9 cellular contexts compared by ENCODE assay signal in the genomic region with DNA sequence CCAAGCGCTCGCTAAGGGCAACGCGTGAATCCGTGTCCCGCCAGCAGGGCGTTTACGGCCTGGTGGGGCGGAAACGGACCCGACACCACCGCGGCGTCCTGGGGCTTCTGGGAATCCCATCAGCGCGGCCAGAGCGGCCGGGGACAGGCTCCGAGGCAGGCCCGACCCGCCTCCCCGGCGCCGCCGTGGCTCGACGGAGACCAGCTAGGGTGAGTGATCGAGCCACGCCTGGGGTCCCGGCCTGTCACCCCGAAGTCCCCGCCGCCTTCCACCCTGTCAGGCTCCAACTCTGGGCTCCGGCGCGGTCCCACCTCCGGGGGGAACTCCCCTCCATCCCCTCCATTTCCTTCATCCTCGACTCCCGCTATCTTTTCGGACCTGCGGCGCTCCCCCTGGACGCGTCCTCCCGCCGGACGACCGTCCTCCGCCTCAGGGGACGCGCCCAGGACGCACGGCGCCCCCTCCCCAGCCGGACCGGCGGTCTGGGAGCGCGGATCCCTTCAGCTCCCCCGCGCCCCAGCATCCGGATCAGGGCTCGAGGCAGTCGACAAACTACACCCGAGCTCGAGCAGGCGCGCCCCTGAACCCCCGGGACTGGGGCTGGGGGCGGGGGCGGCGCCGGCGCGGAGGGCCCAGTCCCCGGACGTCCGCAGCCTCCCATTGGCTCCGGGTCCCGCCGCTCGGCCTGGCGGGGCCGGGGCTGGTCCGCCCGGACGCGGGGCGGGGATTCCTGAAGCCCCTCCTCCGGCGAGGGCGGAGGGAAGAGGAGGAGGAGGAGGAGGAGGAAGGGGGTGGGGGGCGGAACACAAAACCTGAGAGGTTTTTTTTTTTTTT. TPM values are rescaled to one million over a fixed set of nuclear protein-coding genes. Genes with fewer than 3 reads are reported as not detected.
DNase-seq lines count a peak whose midpoint lies in the region; ATAC-seq, FAIRE-seq and TF ChIP-seq lines count a peak whose summit lies in the region.
"Had no signal": no experiment of that assay in that cellular context is flagged by ENCODE, and none has a peak within 500 bp of the region (broad histone marks: within the 10 kb centered on the region; RNA-seq: fewer than 3 reads in every experiment).

No MANE protein-coding gene starts in this region.

- TSS peak; percentile 93 for BruUV-seq in HepG2 (replicated peaks; lab: Mats Ljungman, UMichigan)

- H3K9me3 ChIP-seq in BE2C = no peaks in the 10 kb centered on the region
- H3K9me3 ChIP-seq in HepG2 (ENCODE audit: low read length) = no peaks in the 10 kb centered on the region

- H3K9ac ChIP-seq in HepG2 (ENCODE audit: insufficient read depth, low read depth, low read length) = peak overlapping the region; percentile 91

- no peak overlapping the region for H2AFZ ChIP-seq in HepG2 (ENCODE audit: low read length)

- H3K27me3 ChIP-seq in BE2C (no peaks in the 10 kb centered on the region), HepG2 (ENCODE audit: control insufficient read depth in 1 of 2, insufficient read depth in 2 of 2, low read length in 2 of 2) (no peaks in the 10 kb centered on the region; a peak in 2 of 5 replicates)

- TF ChIP-seq POLR2A in GM19193 (IDR thresholded peaks at IDR 0.05; ENCODE audit: extremely low read depth, insufficient read depth, insufficient read length) (peak; percentile 79), HepG2 (IDR thresholded peaks at IDR 0.05; ENCODE audit: insufficient read depth in 1 of 2, low read depth in 2 of 2, low read length in 2 of 2) (peak; percentile 61 to 78; a peak in 3 of 4 replicates)

- H3K4me1 ChIP-seq in BE2C (no peaks in the 10 kb centered on the region; the same call in 1 of the 2 replicates), HepG2 (ENCODE audit: insufficient read depth, low read length) (peaks cover 24% of the 10 kb centered on the region)

- H3K79me2 ChIP-seq in HepG2 (ENCODE audit: insufficient read depth, low read length) = peaks cover 26% of the 10 kb centered on the region

- H3K36me3 ChIP-seq in BE2C = no peaks in the 10 kb centered on the region
- no peaks in the 10 kb centered on the region; a peak in 1 of 5 replicates for H3K36me3 ChIP-seq in HepG2 (replicated peaks in 1 of 2; ENCODE audit: control insufficient read depth in 1 of 2, insufficient read depth in 2 of 2, low read length in 2 of 2)

- 0 out of 2 replicates have a peak, but pooled peaks have one; percentile 50 for TF ChIP-seq RAD21 in HepG2 (CRISPR knock-in tag; IDR thresholded peaks at IDR 0.05)

- peak overlapping the region; percentile 80 for H3K4me3 Mint-ChIP-seq in activated CD4-positive, alpha-beta T cell treated with anti-CD3 and anti-CD28 coated beads, Interleukin-2, amount 10 ng/mL, durations not matched to agents 7 days and 5 days

- DNase-seq in BE2C (peak; percentile 96), NCI-H510A treated with DMSO at 0.1 percent for 48 hours (lab: John Stamatoyannopoulos, UW) (peak; percentile 58), coronary artery (ENCODE audit: low spot score) (peak; percentile 93), HepG2 (ENCODE audit: low spot score) (peak; percentile 82)
- peak; percentile 95 for DNase-seq in activated CD4-positive, alpha-beta T cell treated with anti-CD3 and anti-CD28 coated beads, Interleukin-2, amount 10 ng/mL, durations not matched to agents 7 days and 5 days
- peak; percentile 97 for DNase-seq in stimulated activated CD4-positive, alpha-beta T cell treated with anti-CD3 and anti-CD28 coated beads, Interleukin-2, amount 100 ng/mL, for 48 hours

- no peak for FAIRE-seq in HepG2 (lab: Jason Lieb, UNC)
- FAIRE-seq: TTC549 had no signal

- in situ Hi-C loops in HepG2 (cut with HindIII; ENCODE audit: extremely low pct_ligation_motif_present, low pct_unique_long_range_greater_than_20kb) = loop anchor here (10.0 kb wide), 1 partner anchor 87 kb away; no protein-coding TSS in a partner anchor

- ATAC-seq in HG03432 (IDR thresholded peaks at IDR 0.05; ENCODE audit: unreplicated experiment) (peak; percentile 81), HepG2 (peak; percentile 91)

- peaks cover 5% of the 10 kb centered on the region; the same call in 1 of the 2 replicates for H4K20me1 ChIP-seq in HepG2 (ENCODE audit: insufficient read depth, low read length)

- intact Hi-C loops in HepG2 (cut with micrococcal nuclease; ENCODE audit: unreplicated experiment) = loop anchor here (1.0 to 5.0 kb wide), 2 partner anchors 90 to 91 kb away; partner anchors contain the start of gene NAPA

- H3K9me3 Mint-ChIP-seq in activated CD4-positive, alpha-beta T cell treated with anti-CD3 and anti-CD28 coated beads, Interleukin-2, amount 10 ng/mL, durations not matched to agents 7 days and 5 days = no peaks in the 10 kb centered on the region

- H3K4me2 ChIP-seq in HepG2 (ENCODE audit: low read depth, low read length) = peak overlapping the region; percentile 70

- H3K27me3 Mint-ChIP-seq in activated CD4-positive, alpha-beta T cell treated with anti-CD3 and anti-CD28 coated beads, Interleukin-2, amount 10 ng/mL, durations not matched to agents 7 days and 5 days = no peaks in the 10 kb centered on the region

- no peak; the same call in 1 of the 2 replicates for TF ChIP-seq CTCF in BE2C (IDR thresholded peaks at IDR 0.05; ENCODE audit: low read depth, low read length)
- TF ChIP-seq CTCF in coronary artery (IDR thresholded peaks at IDR 0.05) = no peak
- no peak; the same call in none of the 2 replicates for TF ChIP-seq CTCF in HepG2 (CRISPR knock-in tag; IDR thresholded peaks at IDR 0.05)

- 2% methylated on average over 32 of the region's 93 CpGs for WGBS in HepG2 (ENCODE audit: low lambda C conversion rate)

- CTCF ChIA-PET in activated CD4-positive, alpha-beta T cell treated with anti-CD3 and anti-CD28 coated beads, Interleukin-2, amount 10 ng/mL, durations not matched to agents 7 days and 5 days (lab: Charles Lee) = interaction anchor here (1.7 kb wide), 1 partner anchor 93 kb away, joined by 3 read pairs; the partner anchor contains the start of gene NAPA
- CTCF ChIA-PET in HepG2 (lab: Yijun Ruan, JAX; ENCODE audit: low intra/inter-chr PET ratio, low total read pairs) = no interaction called here

- H3K4me3 ChIP-seq in BE2C (ENCODE audit: low read depth, low read length) (peak overlapping the region; percentile 88), coronary artery (peak overlapping the region; percentile 100), HepG2 (replicated peaks in 1 of 3; ENCODE audit: insufficient read depth in 1 of 3, low read depth in 2 of 3, low read length in 3 of 3) (peak overlapping the region; percentile 90 to 97 (median 94))

- POLR2A ChIA-PET in activated CD4-positive, alpha-beta T cell treated with anti-CD3 and anti-CD28 coated beads, Interleukin-2, amount 10 ng/mL, durations not matched to agents 7 days and 5 days (lab: Charles Lee) = interaction anchor here (0.7 to 1.0 kb wide), 2 partner anchors 92 to 93 kb away, joined by 3 to 4 read pairs; no protein-coding TSS in a partner anchor
- POLR2A ChIA-PET in HepG2 (lab: Yijun Ruan, JAX) = interaction anchor here (1.1 to 1.6 kb wide), 2 partner anchors 8 to 40 kb away, joined by 7 to 8 read pairs; no protein-coding TSS in a partner anchor

- TF ChIP-seq EP300 in HepG2 (IDR thresholded peaks at IDR 0.05; ENCODE audit: low read depth in 2 of 2, low read length in 2 of 2) (no peak), HepG2 (CRISPR knock-in tag; IDR thresholded peaks at IDR 0.05; ENCODE audit: borderline replicate concordance) (0 out of 2 replicates have a peak, but pooled peaks have one; percentile 48)

- peaks cover 31% of the 10 kb centered on the region for H3K4me1 Mint-ChIP-seq in activated CD4-positive, alpha-beta T cell treated with anti-CD3 and anti-CD28 coated beads, Interleukin-2, amount 10 ng/mL, durations not matched to agents 7 days and 5 days

- peak overlapping the region; percentile 92 for H3K27ac Mint-ChIP-seq in activated CD4-positive, alpha-beta T cell treated with anti-CD3 and anti-CD28 coated beads, Interleukin-2, amount 10 ng/mL, durations not matched to agents 7 days and 5 days

- peaks cover 20% of the 10 kb centered on the region for H3K36me3 Mint-ChIP-seq in activated CD4-positive, alpha-beta T cell treated with anti-CD3 and anti-CD28 coated beads, Interleukin-2, amount 10 ng/mL, durations not matched to agents 7 days and 5 days (ENCODE audit: low read depth)

- peak overlapping the region; percentile 95 to 99 for H3K27ac ChIP-seq in coronary artery
- H3K27ac ChIP-seq in HepG2 (ENCODE audit: extremely low read length, insufficient read depth, low read length) = peak overlapping the region; percentile 89

RNA-seq across cellular contexts. Expression of gene BICRA, which starts 0.6 kb away (rescaled TPM):
- polyA plus RNA-seq in BE2C (2012; ENCODE audit: insufficient read depth, insufficient read length, low read depth) = 15.0 TPM
- total RNA-seq in activated CD4-positive, alpha-beta T cell treated with anti-CD3 and anti-CD28 coated beads, Interleukin-2, amount 10 ng/mL, durations not matched to agents 7 days and 5 days = 10 to 100 TPM; 23.3 to 25.5 TPM
- 0.71 and 1.6 TPM in 2 replicates for total RNA-seq in HepG2 (2016; rRNA removed; fragmentation: Illumina TruSeq; extraction: Trizol)
- total RNA-seq in HepG2 (2016; cell fraction: cytosol; rRNA removed; fragmentation: Illumina TruSeq; extraction: Trizol; ENCODE audit: low read depth) = 0.53 and 1.5 TPM in 2 replicates
- 0.74 and 2.4 TPM in 2 replicates for total RNA-seq in HepG2 (2016; cell fraction: insoluble cytoplasmic fraction; rRNA removed; fragmentation: Illumina TruSeq; extraction: Trizol)
- total RNA-seq in HepG2 (2016; cell fraction: membrane; rRNA removed; fragmentation: Illumina TruSeq; extraction: Trizol) = 1.6 and 3.0 TPM in 2 replicates
- 1.6 and 2.1 TPM in 2 replicates for total RNA-seq in HepG2 (2016; cell fraction: nucleus; rRNA removed; fragmentation: Illumina TruSeq; extraction: Trizol)
- 0.55 and 0.56 TPM in 2 replicates for polyA plus RNA-seq in HepG2 (2011; rRNA removed)
- polyA plus RNA-seq in HepG2 (2011; cell fraction: cytosol; rRNA removed) = 0.27 and 0.38 TPM in 2 replicates
- polyA plus RNA-seq in HepG2 (2011; cell fraction: nucleus; rRNA removed) = 3.6 and 3.7 TPM in 2 replicates
- polyA plus RNA-seq in HepG2 (2012) = 2.4 and 4.0 TPM in 2 replicates
- 0.26 and 0.28 TPM in 2 replicates for polyA plus RNA-seq in HepG2 (2016; cell fraction: cytosol; fragmentation: Illumina TruSeq; extraction: Trizol; ENCODE audit: low read depth)
- polyA plus RNA-seq in HepG2 (2016; cell fraction: insoluble cytoplasmic fraction; fragmentation: Illumina TruSeq; extraction: Trizol; ENCODE audit: low read depth) = 2.0 and 2.8 TPM in 2 replicates
- 0.53 and 0.64 TPM in 2 replicates for polyA plus RNA-seq in HepG2 (2016; cell fraction: membrane; fragmentation: Illumina TruSeq; extraction: Trizol; ENCODE audit: low read depth)
- polyA plus RNA-seq in HepG2 (2016; cell fraction: nucleus; fragmentation: Illumina TruSeq; extraction: Trizol; ENCODE audit: insufficient read depth, low read depth) = 10.6 and 11.0 TPM in 2 replicates
- polyA minus RNA-seq in HepG2 (2011; rRNA and poly(A)+ RNA removed; ENCODE audit: low replicate concordance) = 3.3 and 3.8 TPM in 2 replicates
- polyA minus RNA-seq in HepG2 (2011; cell fraction: cytosol; rRNA and poly(A)+ RNA removed) = 1.1 and 1.7 TPM in 2 replicates
- 4.5 and 4.6 TPM in 2 replicates for polyA minus RNA-seq in HepG2 (2011; cell fraction: nucleus; rRNA and poly(A)+ RNA removed)

RNA-seq across cellular contexts. Expression of gene ZNF541, which starts 35.3 kb away (rescaled TPM):
- polyA plus RNA-seq in BE2C (2012; ENCODE audit: insufficient read depth, insufficient read length, low read depth) = 0.23 TPM
- under 1 TPM; 0.35 to 0.40 TPM for total RNA-seq in activated CD4-positive, alpha-beta T cell treated with anti-CD3 and anti-CD28 coated beads, Interleukin-2, amount 10 ng/mL, durations not matched to agents 7 days and 5 days
- 0.04 TPM in 1 of 2 replicates, not detected in the other for total RNA-seq in HepG2 (2016; rRNA removed; fragmentation: Illumina TruSeq; extraction: Trizol)
- total RNA-seq in HepG2 (2016; cell fraction: cytosol; rRNA removed; fragmentation: Illumina TruSeq; extraction: Trizol; ENCODE audit: low read depth) = not detected in 2 replicates
- not detected in 2 replicates for total RNA-seq in HepG2 (2016; cell fraction: insoluble cytoplasmic fraction; rRNA removed; fragmentation: Illumina TruSeq; extraction: Trizol)
- 0.09 TPM in 1 of 2 replicates, not detected in the other for total RNA-seq in HepG2 (2016; cell fraction: membrane; rRNA removed; fragmentation: Illumina TruSeq; extraction: Trizol)
- not detected in 2 replicates for total RNA-seq in HepG2 (2016; cell fraction: nucleus; rRNA removed; fragmentation: Illumina TruSeq; extraction: Trizol)
- polyA plus RNA-seq in HepG2 (2011; rRNA removed) = 0.03 and 0.08 TPM in 2 replicates
- polyA plus RNA-seq in HepG2 (2011; cell fraction: cytosol; rRNA removed) = 0.07 and 0.08 TPM in 2 replicates
- not detected in 2 replicates for polyA plus RNA-seq in HepG2 (2011; cell fraction: nucleus; rRNA removed)
- 0.17 TPM in 1 of 2 replicates, not detected in the other for polyA plus RNA-seq in HepG2 (2012)
- 0.05 TPM in 1 of 2 replicates, not detected in the other for polyA plus RNA-seq in HepG2 (2016; cell fraction: cytosol; fragmentation: Illumina TruSeq; extraction: Trizol; ENCODE audit: low read depth)
- not detected in 2 replicates for polyA plus RNA-seq in HepG2 (2016; cell fraction: insoluble cytoplasmic fraction; fragmentation: Illumina TruSeq; extraction: Trizol; ENCODE audit: low read depth)
- polyA plus RNA-seq in HepG2 (2016; cell fraction: membrane; fragmentation: Illumina TruSeq; extraction: Trizol; ENCODE audit: low read depth) = not detected in 2 replicates
- polyA plus RNA-seq in HepG2 (2016; cell fraction: nucleus; fragmentation: Illumina TruSeq; extraction: Trizol; ENCODE audit: insufficient read depth, low read depth) = not detected in 2 replicates
- polyA minus RNA-seq in HepG2 (2011; rRNA and poly(A)+ RNA removed; ENCODE audit: low replicate concordance) = not detected in 2 replicates
- polyA minus RNA-seq in HepG2 (2011; cell fraction: cytosol; rRNA and poly(A)+ RNA removed) = not detected in 2 replicates
- polyA minus RNA-seq in HepG2 (2011; cell fraction: nucleus; rRNA and poly(A)+ RNA removed) = not detected in 2 replicates

Comparison
In these comparisons a context has a peak if more than half of its experiments do, and no peak if none do; other contexts are left out.
1. Peak in every context shown above with its lines: DNase-seq, ATAC-seq, H3K4me3 ChIP-seq and H3K27ac ChIP-seq.
2. RNA of gene BICRA, which starts 0.6 kb away (total RNA-seq): 23.3 to 25.5 TPM in activated CD4-positive, alpha-beta T cell treated with anti-CD3 and anti-CD28 coated beads, Interleukin-2, amount 10 ng/mL, durations not matched to agents 7 days and 5 days; 0.53 to 3.0 TPM in HepG2; every median in the first group is over 4 times any median in the second.